Comparison of ENCODE assay signal across 7 cellular contexts in genomic region chr7:151756076-151756731, GRCh38.
DNase-seq lines count a peak whose midpoint lies in the region; FAIRE-seq and TF ChIP-seq lines count a peak whose summit lies in the region.

No MANE protein-coding gene starts in this region.

- no peaks in the 10 kb centered on the region for H3K9me3 ChIP-seq in fibroblast of lung (ENCODE audit: control insufficient read depth, insufficient read depth, low read depth, low read length)

- DNase-seq in HTR-8/SVneo (ENCODE audit: insufficient read length, low spot score) (peak; percentile 56), fibroblast of lung (ENCODE audit: low read depth in 2 of 2) (peak; percentile 65 to 71), anterior cingulate cortex (lab: John Stamatoyannopoulos, UW) (no peak), KG1 (lab: John Stamatoyannopoulos, UW) (no peak), coronary artery (ENCODE audit: low spot score) (no peak)
- peak; percentile 19 to 22 for DNase-seq in activated CD8-positive, alpha-beta memory T cell treated with anti-CD3 and anti-CD28 coated beads for 1 hour (ENCODE audit: extremely low read depth in 1 of 2, low read depth in 1 of 2)
- peak; percentile 36 for DNase-seq in stimulated activated CD8-positive, alpha-beta memory T cell treated with anti-CD3 and anti-CD28 coated beads, Interleukin-15, amount 100 ng/mL, for 1 hour (ENCODE audit: low read depth)

- TF ChIP-seq CTCF in fibroblast of lung (conservative IDR thresholded peaks at IDR 0.05 in 1 of 2, IDR thresholded peaks at IDR 0.05 in 1 of 2; ENCODE audit: low read depth in 1 of 2, low read length in 2 of 2) (no peak), coronary artery (IDR thresholded peaks at IDR 0.05) (no peak)

- FAIRE-seq in HTR-8/SVneo (lab: Jason Lieb, UNC), result no peak

- H3K9ac ChIP-seq in fibroblast of lung (ENCODE audit: insufficient read depth, low read length), result no peak overlapping the region

- H3K27ac ChIP-seq in fibroblast of lung (ENCODE audit: insufficient read depth, low read length) (peak overlapping the region; percentile 78), coronary artery (peak overlapping the region in 1 of 2 donors; percentile 90)

- no peaks in the 10 kb centered on the region for H3K79me2 ChIP-seq in fibroblast of lung (ENCODE audit: control insufficient read depth, insufficient read depth, low read length)

- no peak overlapping the region for H2AFZ ChIP-seq in fibroblast of lung (ENCODE audit: low read length)

- no peaks in the 10 kb centered on the region for H3K27me3 ChIP-seq in fibroblast of lung (ENCODE audit: control insufficient read depth, insufficient read depth, low read length)

- peaks cover 33% of the 10 kb centered on the region for H3K4me1 ChIP-seq in fibroblast of lung (ENCODE audit: control insufficient read depth, extremely low read depth, insufficient read depth, low read length)

- no peak overlapping the region for H3K4me2 ChIP-seq in fibroblast of lung (ENCODE audit: extremely low read depth, insufficient read depth, low read length)

- H3K4me3 ChIP-seq in fibroblast of lung (replicated peaks in 1 of 4; ENCODE audit: control extremely low read depth in 1 of 4, insufficient read depth in 1 of 4, low read depth in 3 of 4, low read length in 4 of 4), result no peak overlapping the region
- no peak overlapping the region for H3K4me3 ChIP-seq in coronary artery

- H4K20me1 ChIP-seq in fibroblast of lung (ENCODE audit: control insufficient read depth, extremely low read depth, insufficient read depth, low read length), result no peaks in the 10 kb centered on the region

- no peaks in the 10 kb centered on the region for H3K36me3 ChIP-seq in fibroblast of lung (ENCODE audit: control insufficient read depth, insufficient read depth, low read length)

Comparison
In these comparisons a context has a peak if more than half of its experiments do, and no peak if none do; other contexts are left out.
1. DNase-seq: peak in HTR-8/SVneo (single experiment), activated CD8-positive, alpha-beta memory T cell treated with anti-CD3 and anti-CD28 coated beads for 1 hour (2 of 2), fibroblast of lung (2 of 2) and stimulated activated CD8-positive, alpha-beta memory T cell treated with anti-CD3 and anti-CD28 coated beads, Interleukin-15, amount 100 ng/mL, for 1 hour (single experiment); none in anterior cingulate cortex (0 of 58), KG1 (single experiment) and coronary artery (single experiment).